In genomic region chr4:9532134-9532862, GRCh38 we compare ENCODE assay signal across 8 cellular contexts.
A peak's percentile ranks its signal among the peaks of the same experiment; 100 is the strongest.
DNase-seq lines count a peak whose midpoint lies in the region; ATAC-seq lines count a peak whose summit lies in the region.
"Not testable (repeated sequence)": the region's sequence is repeated elsewhere in the genome, so short reads cannot be mapped to it uniquely, and the experiment has no call there.

No MANE protein-coding gene starts in this region.

- not testable (repeated sequence) for H3K36me3 ChIP-seq in NT2/D1 (ENCODE audit: insufficient read depth, insufficient read length, low read length)

- in situ Hi-C loops in KBM-7 (cut with MboI; ENCODE audit: low pct_unique_long_range_greater_than_20kb, low sequenced_read_pairs), result not testable (repeated sequence)

- peaks cover 17% of the 10 kb centered on the region for H3K27me3 ChIP-seq in NT2/D1 (ENCODE audit: insufficient read depth, insufficient read length)

- H3K4me3 ChIP-seq in NT2/D1 (ENCODE audit: insufficient read length, low read depth), result peak overlapping the region; percentile 73
- H3K4me3 ChIP-seq in iPS-18c (ENCODE audit: insufficient read depth, low read depth, low read length), result peak overlapping the region; percentile 61

- not testable (repeated sequence) for H3K9me3 ChIP-seq in NT2/D1 (ENCODE audit: insufficient read depth, low read length); iPS-18c (ENCODE audit: control insufficient read depth, insufficient read depth, low read length)

- peak overlapping the region; percentile 83 for H3K9ac ChIP-seq in NT2/D1 (ENCODE audit: insufficient read length, low read depth)

- H3K4me1 ChIP-seq in NT2/D1 (ENCODE audit: insufficient read depth, insufficient read length), result not testable (repeated sequence)

- intact Hi-C loops in posterior vena cava (cut with DNase I), result not testable (repeated sequence)

- DNase-seq in DMS114 treated with DMSO at 0.1 percent for 48 hours (lab: John Stamatoyannopoulos, UW; ENCODE audit: unreplicated experiment), result peak; percentile 42
- DNase-seq in KBM-7, result peak; percentile 85
- peak; percentile 75 for DNase-seq in NT2/D1 (ENCODE audit: low read depth, low spot score)
- peak; percentile 29 to 41 for DNase-seq in activated CD8-positive, alpha-beta memory T cell treated with anti-CD3 and anti-CD28 coated beads for 4 hours (ENCODE audit: low read depth in 2 of 2)
- DNase-seq in cerebellum (ENCODE audit: low spot score), result peak; percentile 46
- DNase-seq in posterior vena cava (ENCODE audit: low spot score), result peak; percentile 94
- DNase-seq in stimulated activated naive CD8-positive, alpha-beta T cell treated with anti-CD3 and anti-CD28 coated beads, Interleukin-15, Interleukin-2, amounts not matched to agents 100 U/mL and 50 U/mL, for 24 hours, result peak; percentile 81

- not testable (repeated sequence) for ATAC-seq in stimulated activated naive CD8-positive, alpha-beta T cell treated with anti-CD3 and anti-CD28 coated beads, Interleukin-15, Interleukin-2, amounts not matched to agents 100 U/mL and 50 U/mL, for 24 hours

Comparison
In these comparisons a context has a peak if more than half of its experiments do, and no peak if none do; other contexts are left out.
1. DNase-seq: peak in every context shown above with its lines; median percentile 94 in posterior vena cava; 85 in KBM-7; 81 in stimulated activated naive CD8-positive, alpha-beta T cell treated with anti-CD3 and anti-CD28 coated beads, Interleukin-15, Interleukin-2, amounts not matched to agents 100 U/mL and 50 U/mL, for 24 hours; 75 in NT2/D1; 46 in cerebellum; 42 in DMS114 treated with DMSO at 0.1 percent for 48 hours; 35 in activated CD8-positive, alpha-beta memory T cell treated with anti-CD3 and anti-CD28 coated beads for 4 hours.